In the genomic region with DNA sequence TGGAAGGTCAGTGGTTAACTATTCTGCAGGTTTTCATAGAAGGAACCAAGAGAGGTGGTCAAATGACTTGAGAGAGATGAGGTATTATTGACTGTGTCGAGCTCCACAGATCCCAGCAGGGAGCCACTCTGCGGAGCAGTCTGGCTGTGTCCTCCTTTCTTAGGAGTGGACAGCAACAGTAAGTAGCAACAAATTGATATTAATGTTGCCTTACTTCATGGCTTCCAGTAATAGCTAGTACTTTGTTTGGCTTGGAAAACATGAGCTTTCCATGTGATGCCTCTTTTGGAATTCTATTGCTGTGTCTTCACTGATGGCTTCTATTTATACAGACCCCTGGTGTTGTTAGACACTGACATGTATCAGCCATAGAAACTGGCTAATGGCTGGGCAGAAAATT, we compare ENCODE assay signal across 27 cellular contexts.
"Had no signal": no experiment of that assay in that cellular context is flagged by ENCODE, and none has a peak within 500 bp of the region (broad histone marks: within the 10 kb centered on the region; RNA-seq: fewer than 3 reads in every experiment).

No MANE protein-coding gene starts in this region.

- H3K9me3 ChIP-seq: gastrocnemius medialis, heart left ventricle had no signal

- H3K36me3 ChIP-seq: brain microvascular endothelial cell, gastrocnemius medialis, heart left ventricle, WERI-Rb-1 had no signal

- DNase-seq: activated B cell treated with CpG ODN at 0.5 μM for 24 hours; activated CD4-positive, alpha-beta T cell treated with anti-CD3 and anti-CD28 coated beads for 48 hours; activated CD4-positive, alpha-beta T cell treated with anti-CD3 and anti-CD28 coated beads, Interleukin-2, amount 50 U/mL, for 1 hour; activated CD4-positive, alpha-beta T cell treated with anti-CD3 and anti-CD28 coated beads, Interleukin-2, amount 50 U/mL, for 48 hours; activated CD8-positive, alpha-beta memory T cell treated with anti-CD3 and anti-CD28 coated beads for 24 hours; activated CD8-positive, alpha-beta T cell treated with anti-CD3 and anti-CD28 coated beads for 36 hours; activated effector memory CD4-positive, alpha-beta T cell treated with Interleukin-2 at 50 U/mL for 16 hours; activated gamma-delta T cell treated with Interleukin-2 at 50 U/mL for 16 hours; activated naive CD4-positive, alpha-beta T cell treated with anti-CD3 and anti-CD28 coated beads, Interleukin-2, amount 50 U/mL, for 16 hours; activated naive CD4-positive, alpha-beta T cell treated with Interleukin-2 at 50 U/mL for 16 hours; activated T-cell treated with anti-CD3 and anti-CD28 coated beads, Interleukin-2, amount 50 U/mL, for 4 hours; amniotic stem cell; anterior cingulate cortex; brain microvascular endothelial cell; dorsolateral prefrontal cortex; effector memory CD4-positive, alpha-beta T cell; foreskin keratinocyte; gastrocnemius medialis; glutamatergic neuron; heart left ventricle; T1000; WERI-Rb-1 had no signal

- H3K4me1 ChIP-seq: gastrocnemius medialis had no signal

- H3K4me3 ChIP-seq: coronary artery, dorsolateral prefrontal cortex, gastrocnemius medialis, heart left ventricle had no signal

- FAIRE-seq: astrocyte had no signal

- H3K27ac ChIP-seq: brain microvascular endothelial cell, coronary artery, dorsolateral prefrontal cortex, foreskin keratinocyte, gastrocnemius medialis, heart left ventricle, WERI-Rb-1 had no signal

- ATAC-seq: activated CD4-positive, CD25-positive, alpha-beta regulatory T cell treated with anti-CD3 and anti-CD28 coated beads, Interleukin-2, amount 50 U/mL, for 24 hours; activated CD8-positive, alpha-beta T cell treated with anti-CD3 and anti-CD28 coated beads for 36 hours; activated T-cell treated with anti-CD3 and anti-CD28 coated beads, Interleukin-2, amount 50 U/mL, for 4 hours; activated T-helper 17 cell treated with anti-CD3 and anti-CD28 coated beads, Interleukin-2, amount 50 U/mL, for 72 hours; esophagus mucosa; foreskin keratinocyte; gastrocnemius medialis; heart left ventricle had no signal

- H3K27me3 ChIP-seq: brain microvascular endothelial cell, dorsolateral prefrontal cortex, gastrocnemius medialis had no signal
